In genomic region chr19:4521170-4521887, GRCh38 we compare ENCODE assay signal across 1 cellular context.
A peak's percentile ranks its signal among the peaks of the same experiment; 100 is the strongest.
TF ChIP-seq lines count a peak whose summit lies in the region.

No MANE protein-coding gene starts in this region.

TF ChIP-seq in HepG2, 621 proteins besides CTCF, POLR2A, EP300 and RAD21 (continued from another document and continues in another):
- TF ChIP-seq ATF4 (CRISPR knock-in tag; IDR thresholded peaks at IDR 0.05) (no peak), MIER2 (CRISPR knock-in tag; IDR thresholded peaks at IDR 0.05) (no peak), ZNF350 (CRISPR knock-in tag; IDR thresholded peaks at IDR 0.05; ENCODE audit: borderline replicate concordance, low read depth) (peak; percentile 32; the same call in 1 of the 2 replicates), MXD1 (CRISPR knock-in tag; IDR thresholded peaks at IDR 0.05) (no peak), NFE2L2 (IDR thresholded peaks at IDR 0.05; ENCODE audit: low read length) (no peak), HOXA3 (CRISPR knock-in tag; IDR thresholded peaks at IDR 0.05) (peak; percentile 71), THRA (CRISPR knock-in tag; IDR thresholded peaks at IDR 0.05; ENCODE audit: borderline replicate concordance) (peak; percentile 58; the same call in 1 of the 2 replicates), NCOR1 (IDR thresholded peaks at IDR 0.05; ENCODE audit: borderline replicate concordance, low read length) (peak; percentile 49; the same call in 1 of the 2 replicates), MAFG (CRISPR knock-in tag; IDR thresholded peaks at IDR 0.05) (no peak), TAF15 (IDR thresholded peaks at IDR 0.05; ENCODE audit: low read depth, low read length, poor library complexity, severe bottlenecking) (no peak), ZNF333 (CRISPR knock-in tag; IDR thresholded peaks at IDR 0.05; ENCODE audit: borderline replicate concordance) (no peak), ZNF10 (CRISPR knock-in tag; IDR thresholded peaks at IDR 0.05; ENCODE audit: borderline replicate concordance, low read depth) (no peak), ZNF512 (CRISPR knock-in tag; IDR thresholded peaks at IDR 0.05) (no peak), FOXJ3 (CRISPR knock-in tag; IDR thresholded peaks at IDR 0.05; ENCODE audit: borderline replicate concordance) (no peak), ZGPAT (CRISPR knock-in tag; IDR thresholded peaks at IDR 0.05) (peak; percentile 47), ATF7-NPFF (CRISPR knock-in tag; IDR thresholded peaks at IDR 0.05; ENCODE audit: low read depth) (no peak), ZNF101 (CRISPR knock-in tag; IDR thresholded peaks at IDR 0.05; ENCODE audit: borderline replicate concordance, low read depth) (no peak), FOXK2 (IDR thresholded peaks at IDR 0.05) (no peak), ZNF17 (CRISPR knock-in tag; IDR thresholded peaks at IDR 0.05) (no peak), GLMP (CRISPR knock-in tag; IDR thresholded peaks at IDR 0.05; ENCODE audit: borderline replicate concordance) (no peak), SMC3 (IDR thresholded peaks at IDR 0.05; ENCODE audit: low read length) (no peak), ZFP41 (CRISPR knock-in tag; IDR thresholded peaks at IDR 0.05; ENCODE audit: borderline replicate concordance) (no peak), CSRNP1 (CRISPR knock-in tag; IDR thresholded peaks at IDR 0.05) (no peak), REPIN1 (CRISPR knock-in tag; IDR thresholded peaks at IDR 0.05; ENCODE audit: borderline replicate concordance, low read depth) (no peak), ZNF672 (CRISPR knock-in tag; IDR thresholded peaks at IDR 0.05) (no peak), ZNF776 (CRISPR knock-in tag; IDR thresholded peaks at IDR 0.05) (no peak), ZFYVE20 (CRISPR knock-in tag; IDR thresholded peaks at IDR 0.05; ENCODE audit: borderline replicate concordance, low read depth) (no peak), ZNF839 (CRISPR knock-in tag; IDR thresholded peaks at IDR 0.05; ENCODE audit: borderline replicate concordance) (no peak), MNT (IDR thresholded peaks at IDR 0.05) (no peak), DNMT3B (CRISPR knock-in tag; conservative IDR thresholded peaks at IDR 0.05) (no peak), ZBTB1 (CRISPR knock-in tag; IDR thresholded peaks at IDR 0.05; ENCODE audit: borderline replicate concordance) (no peak), FOXC1 (CRISPR knock-in tag; IDR thresholded peaks at IDR 0.05; ENCODE audit: borderline replicate concordance) (no peak), EED (CRISPR knock-in tag; IDR thresholded peaks at IDR 0.05) (no peak), ZBTB43 (CRISPR knock-in tag; conservative IDR thresholded peaks at IDR 0.05) (no peak), ZFP82 (CRISPR knock-in tag; IDR thresholded peaks at IDR 0.05; ENCODE audit: borderline replicate concordance) (no peak), FOXP4 (CRISPR knock-in tag; IDR thresholded peaks at IDR 0.05) (0 out of 2 replicates have a peak, but pooled peaks have one; percentile 24), ZNF562 (CRISPR knock-in tag; IDR thresholded peaks at IDR 0.05; ENCODE audit: borderline replicate concordance) (no peak), PHF21A (CRISPR knock-in tag; IDR thresholded peaks at IDR 0.05) (peak; percentile 33; the same call in 1 of the 2 replicates), MYC (CRISPR knock-in tag; IDR thresholded peaks at IDR 0.05; ENCODE audit: borderline replicate concordance) (peak; percentile 50; the same call in 1 of the 2 replicates), ZNF431 (CRISPR knock-in tag; IDR thresholded peaks at IDR 0.05; ENCODE audit: borderline replicate concordance, low read depth) (no peak), ARID5B (CRISPR knock-in tag; IDR thresholded peaks at IDR 0.05) (peak; percentile 60; the same call in 1 of the 2 replicates), HNF4A (CRISPR knock-in tag; IDR thresholded peaks at IDR 0.05) (peak; percentile 91), ZNF878 (CRISPR knock-in tag; IDR thresholded peaks at IDR 0.05) (no peak), FOXO4 (CRISPR knock-in tag; conservative IDR thresholded peaks at IDR 0.05) (no peak)
